In the genomic region with DNA sequence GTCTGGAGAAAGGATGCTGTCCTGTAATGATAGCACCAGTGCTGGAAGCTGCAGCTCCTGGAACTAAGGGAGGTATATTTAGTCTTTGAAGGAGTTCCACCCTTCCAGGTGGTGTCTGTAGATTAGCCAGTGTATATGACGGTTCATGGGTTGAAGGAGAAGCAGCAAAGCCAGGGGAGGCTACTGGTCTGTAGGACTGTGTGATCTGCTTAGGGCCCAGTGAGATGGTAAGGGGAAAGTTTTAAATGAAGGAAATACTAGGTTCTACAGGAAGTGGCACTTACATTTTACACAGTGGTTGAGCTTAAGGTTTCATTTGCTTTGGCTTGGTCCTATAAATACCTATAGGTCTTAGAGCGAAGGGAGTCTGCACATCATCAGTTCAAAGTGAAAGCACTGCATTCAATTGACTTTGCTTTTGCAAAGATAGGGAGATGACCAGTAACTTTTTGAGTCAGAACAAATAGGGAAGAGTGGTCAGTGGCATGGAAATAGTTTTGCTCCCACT, we compare ENCODE assay signal across 9 cellular contexts. TPM values are rescaled to one million over a fixed set of nuclear protein-coding genes. Genes with fewer than 3 reads are reported as not detected.
DNase-seq lines count a peak whose midpoint lies in the region; ATAC-seq and TF ChIP-seq lines count a peak whose summit lies in the region.
"Had no signal": no experiment of that assay in that cellular context is flagged by ENCODE, and none has a peak within 500 bp of the region (broad histone marks: within the 10 kb centered on the region; RNA-seq: fewer than 3 reads in every experiment).

No MANE protein-coding gene starts in this region.

- peaks cover 68% of the 10 kb centered on the region for H3K4me1 Mint-ChIP-seq in activated B cell treated with CpG ODN at 0.5 μM for 24 hours

- H3K36me3 ChIP-seq in GM06990 (ENCODE audit: control insufficient read depth, insufficient read depth, low read length): peaks cover 8% of the 10 kb centered on the region

- CTCF ChIA-PET in activated B cell treated with CpG ODN at 0.5 μM for 24 hours (lab: Charles Lee): interaction anchor here (0.7 to 1.4 kb wide), 3 partner anchors 10 to 45 kb away, joined by 3 to 4 read pairs (median 3); partner anchors contain the start of gene RPSA

- DNase-seq in GM06990 (ENCODE audit: extremely low read depth, insufficient read length) (peak; percentile 62), activated B cell treated with CpG ODN at 0.5 μM for 24 hours (no peak), foreskin fibroblast (no peak), HuH-7.5 (ENCODE audit: low spot score) (no peak), DMS114 treated with DMSO at 0.1 percent for 48 hours (lab: John Stamatoyannopoulos, UW; ENCODE audit: unreplicated experiment) (no peak), Kasumi-1 (lab: John Stamatoyannopoulos, UW) (no peak)

- H3K9me3 Mint-ChIP-seq in activated B cell treated with CpG ODN at 0.5 μM for 24 hours: no peaks in the 10 kb centered on the region

- H3K4me3 Mint-ChIP-seq in activated B cell treated with CpG ODN at 0.5 μM for 24 hours: peak overlapping the region; percentile 71

- H3K4me3 ChIP-seq in GM06990 (replicated peaks; ENCODE audit: low read depth, low read length) (peak overlapping the region; percentile 20), foreskin fibroblast (ENCODE audit: low read depth in 1 of 2, low read length in 2 of 2) (no peak overlapping the region)

- H3K36me3 Mint-ChIP-seq in activated B cell treated with CpG ODN at 0.5 μM for 24 hours (ENCODE audit: low read depth): peaks cover 57% of the 10 kb centered on the region

- ATAC-seq in GM19351 (IDR thresholded peaks at IDR 0.05; ENCODE audit: unreplicated experiment) (peak; percentile 76), HG03045 (IDR thresholded peaks at IDR 0.05; ENCODE audit: unreplicated experiment) (peak; percentile 63), activated B cell treated with CpG ODN at 0.5 μM for 24 hours (ENCODE audit: low read depth) (peak; percentile 64)

- intact Hi-C loops in activated B cell treated with CpG ODN at 0.5 μM for 24 hours (cut with micrococcal nuclease): loop anchor here (1.0 to 10.0 kb wide), 5 partner anchors 18 to 1224 kb away; partner anchors contain the start of genes OXSR1, RPL14, RPSA and ZNF621

- no peak for TF ChIP-seq CTCF in GM06990 (IDR thresholded peaks at IDR 0.05; ENCODE audit: insufficient read depth, low read length, poor library complexity, severe bottlenecking)
- TF ChIP-seq CTCF in activated B cell treated with CpG ODN at 0.5 μM for 24 hours (IDR thresholded peaks at IDR 0.05): no peak
- no peak for TF ChIP-seq CTCF in foreskin fibroblast (IDR thresholded peaks at IDR 0.05; ENCODE audit: low read depth, low read length)

- POLR2A ChIA-PET in activated B cell treated with CpG ODN at 0.5 μM for 24 hours (lab: Charles Lee): interaction anchor here (1.0 to 8.0 kb wide), 6 partner anchors 18 to 1224 kb away, joined by 3 to 101 read pairs (median 3); partner anchors contain the start of genes OXSR1 and RPSA

- no peaks in the 10 kb centered on the region for H3K27me3 Mint-ChIP-seq in activated B cell treated with CpG ODN at 0.5 μM for 24 hours

- H3K27ac Mint-ChIP-seq in activated B cell treated with CpG ODN at 0.5 μM for 24 hours: peak overlapping the region; percentile 91

- H3K27me3 ChIP-seq in GM06990 (replicated peaks; ENCODE audit: control insufficient read depth, insufficient read depth, low read length): no peaks in the 10 kb centered on the region

RNA-seq across cellular contexts. Expression of gene SLC25A38, which starts 5.6 kb away (rescaled TPM):
- 51.6 and 52.9 TPM in 2 replicates for total RNA-seq in activated B cell treated with CpG ODN at 0.5 μM for 24 hours

RNA-seq across cellular contexts. Expression of gene RPSA, which starts 17.7 kb away (rescaled TPM):
- total RNA-seq in activated B cell treated with CpG ODN at 0.5 μM for 24 hours: 2,697 and 2,952 TPM in 2 replicates

RNA-seq across cellular contexts. Expression of gene CCR8, which starts 59.3 kb away (rescaled TPM):
- total RNA-seq in activated B cell treated with CpG ODN at 0.5 μM for 24 hours: not detected in 2 replicates
- total RNA-seq: Daoy had no signal
